ENCODE assay signal across 24 cellular contexts in the genomic region with DNA sequence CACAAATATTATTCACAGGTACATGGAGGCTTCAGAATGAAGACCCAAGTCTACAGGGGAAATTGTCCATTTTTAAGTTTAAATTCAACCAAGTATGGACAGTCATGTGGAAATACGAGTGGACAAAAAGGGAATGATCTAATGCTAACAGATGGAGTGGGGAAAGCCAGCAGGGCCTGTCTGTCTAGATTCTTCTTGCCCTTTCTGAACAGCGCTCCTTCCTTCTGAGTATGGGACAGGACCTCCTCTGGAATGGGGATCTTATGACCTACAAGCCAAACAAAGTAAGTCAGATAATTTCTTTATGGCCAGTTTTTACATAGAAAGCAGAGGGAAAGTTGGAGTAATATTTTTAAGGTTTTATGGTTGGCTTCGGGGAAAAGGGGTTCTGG.
DNase-seq lines count a peak whose midpoint lies in the region; ATAC-seq, FAIRE-seq and TF ChIP-seq lines count a peak whose summit lies in the region.
"Had no signal": no experiment of that assay in that cellular context is flagged by ENCODE, and none has a peak within 500 bp of the region (broad histone marks: within the 10 kb centered on the region; RNA-seq: fewer than 3 reads in every experiment).

No MANE protein-coding gene starts in this region.

- peak overlapping the region; percentile 62 for H3K4me2 ChIP-seq in GM12878 (ENCODE audit: control insufficient read depth, insufficient read depth)

- H4K20me1 ChIP-seq in GM12878 (ENCODE audit: control insufficient read depth, insufficient read depth): no peaks in the 10 kb centered on the region

- ATAC-seq in GM18868 (IDR thresholded peaks at IDR 0.05; ENCODE audit: unreplicated experiment) (peak; percentile 6), HG03342 (IDR thresholded peaks at IDR 0.05; ENCODE audit: unreplicated experiment) (peak; percentile 3), GM12878 (peak; percentile 9), GM18511 (IDR thresholded peaks at IDR 0.05; ENCODE audit: unreplicated experiment) (no peak)
- no peak for ATAC-seq in stimulated activated naive CD8-positive, alpha-beta T cell treated with anti-CD3 and anti-CD28 coated beads, Interleukin-15, Interleukin-2, amounts not matched to agents 100 U/mL and 50 U/mL, for 24 hours

- TF ChIP-seq EP300 in GM12878 (IDR thresholded peaks at IDR 0.05; ENCODE audit: borderline replicate concordance in 1 of 2, control insufficient read depth in 1 of 2, low read depth in 2 of 2, low read length in 2 of 2): no peak

- H3K27ac ChIP-seq in ACC112 (ENCODE audit: low read depth, low read length): peak overlapping the region; percentile 21
- peak overlapping the region; percentile 95 for H3K27ac ChIP-seq in GM12878 (ENCODE audit: control insufficient read depth, insufficient read depth)
- no peak overlapping the region for H3K27ac ChIP-seq in CD4-positive, alpha-beta memory T cell (ENCODE audit: low read depth, low read length)
- H3K27ac ChIP-seq: cardiac muscle cell, vagina had no signal

- H3K27me3 Mint-ChIP-seq in CD4-positive, alpha-beta memory T cell: no peaks in the 10 kb centered on the region

- no peak for TF ChIP-seq POLR2A in GM12878 (IDR thresholded peaks at IDR 0.05; ENCODE audit: low read depth, low read length)

- H3K4me1 ChIP-seq in ACC112 (ENCODE audit: control insufficient read depth, insufficient read depth, low read length, unreplicated experiment) (peaks cover 23% of the 10 kb centered on the region), GM12878 (ENCODE audit: control insufficient read depth, insufficient read depth, low read length) (peaks cover 29% of the 10 kb centered on the region)
- H3K4me1 ChIP-seq in CD4-positive, alpha-beta memory T cell (ENCODE audit: insufficient read depth, low read length): no peaks in the 10 kb centered on the region
- H3K4me1 ChIP-seq: vagina had no signal

- H2AFZ ChIP-seq in ACC112 (ENCODE audit: low read length, unreplicated experiment) (no peak overlapping the region), GM12878 (ENCODE audit: control insufficient read depth, low read depth, low read length) (peak overlapping the region; percentile 38)

- H3K27me3 ChIP-seq in ACC112 (ENCODE audit: insufficient read depth, low read length) (no peaks in the 10 kb centered on the region), GM12878 (replicated peaks in 1 of 2; ENCODE audit: control insufficient read depth in 2 of 2, insufficient read depth in 2 of 2, low read length in 1 of 2) (no peaks in the 10 kb centered on the region)
- H3K27me3 ChIP-seq in CD4-positive, alpha-beta memory T cell (ENCODE audit: insufficient read depth, low read length): no peaks in the 10 kb centered on the region
- H3K27me3 ChIP-seq: cardiac muscle cell, vagina had no signal

- H3K27ac Mint-ChIP-seq in CD4-positive, alpha-beta memory T cell: no peak overlapping the region
- H3K27ac Mint-ChIP-seq: nephron had no signal

- no peak for TF ChIP-seq CTCF in GM12878 (IDR thresholded peaks at IDR 0.05 in 2 of 3, conservative IDR thresholded peaks at IDR 0.05 in 1 of 3; ENCODE audit: control insufficient read depth in 2 of 3, extremely low read depth in 1 of 3, insufficient read depth in 1 of 3, low read depth in 3 of 3, low read length in 3 of 3)

- H3K9me3 ChIP-seq in GM12878 (replicated peaks; ENCODE audit: control insufficient read depth, insufficient read depth, low read length): no peaks in the 10 kb centered on the region
- no peaks in the 10 kb centered on the region for H3K9me3 ChIP-seq in CD4-positive, alpha-beta memory T cell (ENCODE audit: control insufficient read depth in 1 of 2, low read length in 2 of 2)
- H3K9me3 ChIP-seq: vagina had no signal

- intact Hi-C loops in GM12878 (cut with micrococcal nuclease; ENCODE audit: unreplicated experiment): loop anchor here (1.0 to 2.0 kb wide), 6 partner anchors 59 to 153 kb away; no protein-coding TSS in a partner anchor
- intact Hi-C loops in CD4-positive, alpha-beta memory T cell (cut with micrococcal nuclease): no loop called here

- WGBS in GM12878 (ENCODE audit: insufficient coverage, insufficient replicate concordance, low lambda C conversion rate, missing lambda C conversion rate): 63% methylated on average over 3 of the region's 3 CpGs

- SMC1A ChIA-PET in GM12878 (lab: Charles Lee; ENCODE audit: uncharacterized antibody, unreplicated experiment): interaction anchor here (1.0 to 5.9 kb wide), 11 partner anchors 9 to 155 kb away, joined by 3 to 89 read pairs (median 7); no protein-coding TSS in a partner anchor

- in situ Hi-C loops in GM12878 (cut with MboI): loop anchor here (25.0 kb wide), 1 partner anchor 149 kb away; no protein-coding TSS in a partner anchor

- H3K36me3 ChIP-seq in ACC112 (ENCODE audit: insufficient read depth, low read length) (no peaks in the 10 kb centered on the region), GM12878 (ENCODE audit: control insufficient read depth in 2 of 2, insufficient read depth in 2 of 2, low read length in 1 of 2) (no peaks in the 10 kb centered on the region)
- no peaks in the 10 kb centered on the region for H3K36me3 ChIP-seq in CD4-positive, alpha-beta memory T cell (ENCODE audit: insufficient read depth, low read length)
- H3K36me3 ChIP-seq: cardiac muscle cell, vagina had no signal

- no peak overlapping the region for H3K4me3 Mint-ChIP-seq in CD4-positive, alpha-beta memory T cell
- H3K4me3 Mint-ChIP-seq: nephron had no signal

- CTCF ChIA-PET in GM12878 (lab: Yijun Ruan, JAX): interaction anchor here (0.6 to 3.0 kb wide), 6 partner anchors 10 to 154 kb away, joined by 3 to 22 read pairs (median 16); no protein-coding TSS in a partner anchor
- CTCF ChIA-PET in CD4-positive, alpha-beta memory T cell (lab: Charles Lee; ENCODE audit: partially characterized antibody): no interaction called here

- peak overlapping the region; percentile 67 for H3K9ac ChIP-seq in GM12878 (ENCODE audit: control insufficient read depth, insufficient read depth, low read length)

- BruUV-seq in GM12878 (replicated peaks; lab: Mats Ljungman, UMichigan): TSS peak; percentile 97

- no peak overlapping the region for H3K4me3 ChIP-seq in ACC112 (ENCODE audit: low read depth, low read length)
- H3K4me3 ChIP-seq in GM12878: peak overlapping the region; percentile 14; the same call in 1 of the 2 replicates
- no peak overlapping the region for H3K4me3 ChIP-seq in CD4-positive, alpha-beta memory T cell (ENCODE audit: low read length in 2 of 2)
- H3K4me3 ChIP-seq: cardiac muscle cell, vagina had no signal

- no peak for TF ChIP-seq RAD21 in GM12878 (IDR thresholded peaks at IDR 0.05; ENCODE audit: insufficient read depth, low read depth, low read length)

- no peak for FAIRE-seq in GM12878 (lab: Jason Lieb, UNC)
- FAIRE-seq in RCC 7860 (lab: Jason Lieb, UNC): no peak
- FAIRE-seq: G401.6 had no signal

- no peaks in the 10 kb centered on the region for H3K79me2 ChIP-seq in ACC112 (ENCODE audit: control insufficient read depth, insufficient read depth, low read length, unreplicated experiment)
- peaks cover 10% of the 10 kb centered on the region for H3K79me2 ChIP-seq in GM12878 (ENCODE audit: control insufficient read depth, insufficient read depth, low read length)

- DNase-seq in GM12878 (ENCODE audit: low read depth, low spot score) (no peak), RCC 7860 (ENCODE audit: low spot score) (no peak)
- DNase-seq in stimulated activated naive CD8-positive, alpha-beta T cell treated with anti-CD3 and anti-CD28 coated beads, Interleukin-15, Interleukin-2, amounts not matched to agents 100 U/mL and 50 U/mL, for 24 hours: no peak
- DNase-seq in CD4-positive, alpha-beta memory T cell: no peak
- DNase-seq: 8988T; activated CD4-positive, alpha-beta T cell treated with anti-CD3 and anti-CD28 coated beads, Interleukin-2, amount 50 U/mL, for 48 hours; activated gamma-delta T cell treated with Interleukin-2 at 50 U/mL for 16 hours; C1 segment of cervical spinal cord; DMS 273 treated with DMSO at 0.1 percent for 48 hours; left cardiac atrium; NCI-H1092 treated with DMSO at 0.1 percent for 48 hours; NCI-H2029; NCI-H345; NK-92 treated with Interleukin-12 subunit alpha and Interleukin-12 subunit beta, amount 100 ng/mL, for 24 hours; posterior cingulate gyrus; stimulated activated naive CD4-positive, alpha-beta T cell treated with Interleukin-2 at 50 U/mL for 16 hours had no signal

- RAD21 ChIA-PET in GM12878 (lab: Charles Lee; ENCODE audit: unreplicated experiment): interaction anchor here (1.2 to 6.1 kb wide), 9 partner anchors 11 to 240 kb away, joined by 3 to 85 read pairs (median 12); no protein-coding TSS in a partner anchor

- no peaks in the 10 kb centered on the region for H3K9me3 Mint-ChIP-seq in CD4-positive, alpha-beta memory T cell

- H3K4me1 Mint-ChIP-seq in CD4-positive, alpha-beta memory T cell: peaks cover 0 to 2% (median under 1%) of the 10 kb centered on the region in 4 donors
- H3K4me1 Mint-ChIP-seq: nephron had no signal

- no peaks in the 10 kb centered on the region for H3K36me3 Mint-ChIP-seq in CD4-positive, alpha-beta memory T cell

- POLR2A ChIA-PET in GM12878 (lab: Charles Lee): interaction anchor here (0.7 to 3.4 kb wide), 5 partner anchors 59 to 127 kb away, joined by 3 to 27 read pairs (median 13); no protein-coding TSS in a partner anchor
- POLR2A ChIA-PET in CD4-positive, alpha-beta memory T cell (lab: Charles Lee; ENCODE audit: partially characterized antibody): no interaction called here

TF ChIP-seq in GM12878, 131 proteins besides CTCF, POLR2A, EP300 and RAD21:
- TF ChIP-seq, protein P1, sequence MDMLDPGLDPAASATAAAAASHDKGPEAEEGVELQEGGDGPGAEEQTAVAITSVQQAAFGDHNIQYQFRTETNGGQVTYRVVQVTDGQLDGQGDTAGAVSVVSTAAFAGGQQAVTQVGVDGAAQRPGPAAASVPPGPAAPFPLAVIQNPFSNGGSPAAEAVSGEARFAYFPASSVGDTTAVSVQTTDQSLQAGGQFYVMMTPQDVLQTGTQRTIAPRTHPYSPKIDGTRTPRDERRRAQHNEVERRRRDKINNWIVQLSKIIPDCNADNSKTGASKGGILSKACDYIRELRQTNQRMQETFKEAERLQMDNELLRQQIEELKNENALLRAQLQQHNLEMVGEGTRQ (IDR thresholded peaks at IDR 0.05; ENCODE audit: borderline replicate concordance, low read depth, low read length): no peak
- TF ChIP-seq CHD1 (IDR thresholded peaks at IDR 0.05; ENCODE audit: low read depth, low read length): 0 out of 2 replicates have a peak, but pooled peaks have one; percentile 49
TF ChIP-seq in GM12878: peak in this region for 1.

Comparison
In these comparisons a context has a peak if more than half of its experiments do, and no peak if none do; other contexts are left out.
1. ATAC-seq: peak in GM18868 (single experiment), HG03342 (single experiment) and GM12878 (single experiment); none in stimulated activated naive CD8-positive, alpha-beta T cell treated with anti-CD3 and anti-CD28 coated beads, Interleukin-15, Interleukin-2, amounts not matched to agents 100 U/mL and 50 U/mL, for 24 hours (single experiment) and GM18511 (single experiment).